8 cellular contexts compared by ENCODE assay signal in the genomic region with DNA sequence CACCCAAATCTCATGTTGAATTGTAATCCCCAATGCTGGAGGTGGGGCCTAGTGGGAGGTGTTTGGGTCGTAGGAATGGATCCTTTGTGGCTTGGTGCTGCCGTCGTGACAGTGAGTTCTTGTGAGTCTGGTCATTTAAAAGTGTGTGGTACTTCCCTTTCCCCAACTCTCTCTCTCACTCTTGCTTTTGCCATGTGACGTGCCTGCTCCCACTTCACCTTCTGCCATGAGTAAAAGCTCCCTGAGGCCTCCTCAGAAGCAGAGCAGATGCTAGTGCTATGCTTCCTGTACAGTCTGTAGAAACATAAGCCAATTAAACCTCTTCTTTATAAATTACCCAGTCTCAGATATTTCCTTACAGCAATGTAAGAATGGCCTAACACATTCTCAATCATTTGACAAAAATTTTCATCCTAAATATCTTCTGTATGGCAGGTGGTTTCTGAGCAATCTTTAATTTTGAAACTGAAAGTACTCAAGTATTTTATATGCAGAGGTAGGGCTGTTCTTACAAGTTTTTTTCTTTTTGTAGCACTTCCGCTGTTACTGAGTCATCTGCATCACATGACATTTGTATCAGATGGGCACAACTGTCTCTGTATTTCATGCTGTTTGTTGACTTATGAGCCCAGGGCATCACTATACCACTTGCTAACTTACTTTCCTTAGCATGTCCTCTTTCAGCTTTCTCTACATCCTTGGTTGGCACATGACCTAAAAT. TPM values are rescaled to one million over a fixed set of nuclear protein-coding genes. Genes with fewer than 3 reads are reported as not detected.
DNase-seq lines count a peak whose midpoint lies in the region; ATAC-seq and TF ChIP-seq lines count a peak whose summit lies in the region.

No MANE protein-coding gene starts in this region.

- no peak for TF ChIP-seq CTCF in suprapubic skin (IDR thresholded peaks at IDR 0.05)

- DNase-seq in Ammon's horn (ENCODE audit: low spot score) (peak; percentile 4), left ventricle myocardium superior (no peak), suprapubic skin (ENCODE audit: low spot score in 2 of 2) (no peak), NCI-H774 (lab: John Stamatoyannopoulos, UW) (no peak), islet precursor cell (no peak)

- H3K27me3 ChIP-seq in suprapubic skin, result no peaks in the 10 kb centered on the region

- H3K9me3 Mint-ChIP-seq in IgD-negative memory B cell, result peaks cover 0 to 7% (median 7%) of the 10 kb centered on the region in 3 donors
- peaks cover 7% of the 10 kb centered on the region for H3K9me3 Mint-ChIP-seq in activated T-helper 17 cell treated with anti-CD3 and anti-CD28 coated beads, Interleukin-2, amount 50 U/mL, for 72 hours

- H3K4me3 Mint-ChIP-seq in IgD-negative memory B cell, result peak overlapping the region; percentile 19 to 90 (median 60)
- H3K4me3 Mint-ChIP-seq in activated T-helper 17 cell treated with anti-CD3 and anti-CD28 coated beads, Interleukin-2, amount 50 U/mL, for 72 hours, result peak overlapping the region; percentile 73

- ATAC-seq in GM21367 (IDR thresholded peaks at IDR 0.05; ENCODE audit: unreplicated experiment) (peak; percentile 73), left ventricle myocardium superior (peak; percentile 75)
- ATAC-seq in activated T-helper 17 cell treated with anti-CD3 and anti-CD28 coated beads, Interleukin-2, amount 50 U/mL, for 72 hours (replicated peaks), result peak; percentile 95

- no peak for TF ChIP-seq POLR2A in suprapubic skin (IDR thresholded peaks at IDR 0.05)

- peaks cover 24 to 33% (median 30%) of the 10 kb centered on the region in 3 donors for H3K4me1 Mint-ChIP-seq in IgD-negative memory B cell
- H3K4me1 Mint-ChIP-seq in activated T-helper 17 cell treated with anti-CD3 and anti-CD28 coated beads, Interleukin-2, amount 50 U/mL, for 72 hours, result peaks cover 41% of the 10 kb centered on the region

- intact Hi-C loops in left ventricle myocardium superior (cut with micrococcal nuclease), result no loop called here

- TF ChIP-seq EP300 in suprapubic skin (IDR thresholded peaks at IDR 0.05), result no peak

- WGBS in suprapubic skin, result 71% methylated on average over 5 of the region's 5 CpGs

- H3K27ac ChIP-seq in suprapubic skin, result peak overlapping the region; percentile 57

- peaks cover 10% of the 10 kb centered on the region for H3K36me3 Mint-ChIP-seq in IgD-negative memory B cell
- H3K36me3 Mint-ChIP-seq in activated T-helper 17 cell treated with anti-CD3 and anti-CD28 coated beads, Interleukin-2, amount 50 U/mL, for 72 hours (ENCODE audit: low read depth), result no peaks in the 10 kb centered on the region

- H3K27ac Mint-ChIP-seq in IgD-negative memory B cell, result peak overlapping the region; percentile 72 to 96 (median 83)
- H3K27ac Mint-ChIP-seq in activated T-helper 17 cell treated with anti-CD3 and anti-CD28 coated beads, Interleukin-2, amount 50 U/mL, for 72 hours, result peak overlapping the region; percentile 86

- H3K4me1 ChIP-seq in suprapubic skin, result peaks cover 3% of the 10 kb centered on the region

- H3K9me3 ChIP-seq in suprapubic skin, result no peaks in the 10 kb centered on the region

- no peaks in the 10 kb centered on the region for H3K36me3 ChIP-seq in suprapubic skin

- H3K27me3 Mint-ChIP-seq in IgD-negative memory B cell, result no peaks in the 10 kb centered on the region
- H3K27me3 Mint-ChIP-seq in activated T-helper 17 cell treated with anti-CD3 and anti-CD28 coated beads, Interleukin-2, amount 50 U/mL, for 72 hours, result no peaks in the 10 kb centered on the region

- no peak overlapping the region for H3K4me3 ChIP-seq in suprapubic skin

RNA-seq across cellular contexts. Expression of a gene that starts 8.8 kb away (rescaled TPM):
- 15.0 TPM for polyA plus RNA-seq in IgD-negative memory B cell
- total RNA-seq in activated T-helper 17 cell treated with anti-CD3 and anti-CD28 coated beads, Interleukin-2, amount 50 U/mL, for 72 hours, result 10 to 100 TPM; 18.1 to 26.8 TPM
- total RNA-seq in left ventricle myocardium superior, result 4.1 TPM
- total RNA-seq in suprapubic skin, result 10 to 100 TPM in 3 of 4 donors, 1 to 10 TPM in 1; 7.1 to 12.2 (median 11.0) TPM
